ENCODE assay signal across 9 cellular contexts in genomic region chr21:32257952-32258785, GRCh38. TPM values are rescaled to one million over a fixed set of nuclear protein-coding genes. Genes with fewer than 3 reads are reported as not detected.
DNase-seq lines count a peak whose midpoint lies in the region; ATAC-seq and TF ChIP-seq lines count a peak whose summit lies in the region.
"Had no signal": no experiment of that assay in that cellular context is flagged by ENCODE, and none has a peak within 500 bp of the region (broad histone marks: within the 10 kb centered on the region; RNA-seq: fewer than 3 reads in every experiment).

No MANE protein-coding gene starts in this region.

- TF ChIP-seq POLR2A in GM18505 (IDR thresholded peaks at IDR 0.05; ENCODE audit: borderline replicate concordance, extremely low read depth, insufficient read depth, insufficient read length) = no peak

- DNase-seq in DMS153 (lab: John Stamatoyannopoulos, UW) (peak; percentile 66), GM20000 (ENCODE audit: low spot score) (peak; percentile 79), Kasumi-1 (lab: John Stamatoyannopoulos, UW) (peak; percentile 62 to 70), anterior cingulate cortex (lab: John Stamatoyannopoulos, UW) (peak in 55 of 58 donors; percentile 6 to 86 (median 59)), right cardiac atrium (peak; percentile 63 to 83 (median 70)), renal cortical epithelial cell (ENCODE audit: low read depth) (peak; percentile 84)

- peak; percentile 81 for ATAC-seq in right cardiac atrium
- ATAC-seq in GM18505 (IDR thresholded peaks at IDR 0.05; ENCODE audit: unreplicated experiment) = no peak

- no peaks in the 10 kb centered on the region for H4K20me1 ChIP-seq in OCI-LY3 (ENCODE audit: insufficient read depth, low read length)

- H3K9ac ChIP-seq in OCI-LY3 (ENCODE audit: low read length) = no peak overlapping the region

- WGBS in right cardiac atrium = 38% methylated on average over 16 of the region's 16 CpGs

- no peak overlapping the region for H2AFZ ChIP-seq in OCI-LY3 (ENCODE audit: low read depth, low read length)

- H3K27me3 ChIP-seq in OCI-LY3 (ENCODE audit: low read depth, low read length) (peaks cover 8% of the 10 kb centered on the region; the same call in 1 of the 2 replicates), right cardiac atrium (ENCODE audit: control insufficient read depth, insufficient read depth) (no peaks in the 10 kb centered on the region)

- intact Hi-C loops in right cardiac atrium (cut with DNase I) = loop anchor here (1.0 to 5.0 kb wide), 6 partner anchors 161 to 471 kb away; partner anchors contain the start of gene HUNK (in 1 of the 4)

- peak; percentile 49 for TF ChIP-seq CTCF in GM20000 (IDR thresholded peaks at IDR 0.05; ENCODE audit: extremely low read depth, missing control alignments)
- peak; percentile 70 for TF ChIP-seq CTCF in OCI-LY3 (IDR thresholded peaks at IDR 0.05; ENCODE audit: low read depth, low read length)

- H3K4me2 ChIP-seq in OCI-LY3 (ENCODE audit: low read length) = no peak overlapping the region

- H3K27ac ChIP-seq in OCI-LY3 (ENCODE audit: low read length) (no peak overlapping the region), right cardiac atrium (ENCODE audit: low read length) (no peak overlapping the region)

- H3K4me3 ChIP-seq in OCI-LY3 (ENCODE audit: low read length) (no peak overlapping the region), right cardiac atrium (ENCODE audit: low read length) (no peak overlapping the region)

- H3K9me3 ChIP-seq in OCI-LY3 (ENCODE audit: insufficient read depth, low read length) (no peaks in the 10 kb centered on the region), right cardiac atrium (ENCODE audit: control insufficient read depth, low read length) (no peaks in the 10 kb centered on the region)

- peaks cover 15% of the 10 kb centered on the region for H3K4me1 ChIP-seq in OCI-LY3 (ENCODE audit: low read length)
- peaks cover 2% of the 10 kb centered on the region for H3K4me1 ChIP-seq in right cardiac atrium (ENCODE audit: control insufficient read depth, insufficient read depth, low read length)

- H3K36me3 ChIP-seq in OCI-LY3 (replicated peaks; ENCODE audit: low read depth, low read length) = no peaks in the 10 kb centered on the region

- H3K79me2 ChIP-seq in OCI-LY3 (ENCODE audit: low read length) = no peaks in the 10 kb centered on the region

RNA-seq across cellular contexts. Expression of gene MIS18A, which starts 20.7 kb away (rescaled TPM):
- total RNA-seq in right cardiac atrium (1 to 10 TPM; 3.3 to 4.7 (median 4.3) TPM), renal cortical epithelial cell (7.2 and 17.2 TPM in 2 replicates)
- polyA plus RNA-seq in right cardiac atrium = 4.3 TPM

RNA-seq across cellular contexts. Expression of gene MRAP, which starts 40.5 kb away (rescaled TPM):
- total RNA-seq in right cardiac atrium (1 to 10 TPM in 1 of 4 donors, under 1 TPM in 1, not detected in 2; 0.32 to 3.2 TPM), renal cortical epithelial cell (not detected in 2 replicates)
- polyA plus RNA-seq in right cardiac atrium = 4.7 TPM
- total RNA-seq: urinary bladder had no signal
